In genomic region chr18:45566025-45566740, GRCh38 we compare ENCODE assay signal across 1 cellular context.
TF ChIP-seq lines count a peak whose summit lies in the region.

No MANE protein-coding gene starts in this region.

TF ChIP-seq in WTC11, 78 proteins besides CTCF, POLR2A, EP300 and RAD21 (continued from another document):
- no peak for TF ChIP-seq ZBTB43 (CRISPR knock-in tag; IDR thresholded peaks at IDR 0.05)
- TF ChIP-seq USF1 (CRISPR knock-in tag; IDR thresholded peaks at IDR 0.05): no peak
- no peak for TF ChIP-seq FOXJ3 (CRISPR knock-in tag; IDR thresholded peaks at IDR 0.05; ENCODE audit: borderline replicate concordance)
- no peak for TF ChIP-seq ZNF317 (CRISPR knock-in tag; IDR thresholded peaks at IDR 0.05; ENCODE audit: borderline replicate concordance, low read depth)
- no peak for TF ChIP-seq SMAD4 (CRISPR knock-in tag; IDR thresholded peaks at IDR 0.05)
- no peak for TF ChIP-seq CREM (CRISPR knock-in tag; IDR thresholded peaks at IDR 0.05)
- no peak for TF ChIP-seq ZNF263 (CRISPR knock-in tag; IDR thresholded peaks at IDR 0.05; ENCODE audit: low read depth)
- no peak for TF ChIP-seq ATF2 (CRISPR knock-in tag; IDR thresholded peaks at IDR 0.05; ENCODE audit: borderline replicate concordance, low read depth)
